ENCODE assay signal across 9 cellular contexts in the genomic region with DNA sequence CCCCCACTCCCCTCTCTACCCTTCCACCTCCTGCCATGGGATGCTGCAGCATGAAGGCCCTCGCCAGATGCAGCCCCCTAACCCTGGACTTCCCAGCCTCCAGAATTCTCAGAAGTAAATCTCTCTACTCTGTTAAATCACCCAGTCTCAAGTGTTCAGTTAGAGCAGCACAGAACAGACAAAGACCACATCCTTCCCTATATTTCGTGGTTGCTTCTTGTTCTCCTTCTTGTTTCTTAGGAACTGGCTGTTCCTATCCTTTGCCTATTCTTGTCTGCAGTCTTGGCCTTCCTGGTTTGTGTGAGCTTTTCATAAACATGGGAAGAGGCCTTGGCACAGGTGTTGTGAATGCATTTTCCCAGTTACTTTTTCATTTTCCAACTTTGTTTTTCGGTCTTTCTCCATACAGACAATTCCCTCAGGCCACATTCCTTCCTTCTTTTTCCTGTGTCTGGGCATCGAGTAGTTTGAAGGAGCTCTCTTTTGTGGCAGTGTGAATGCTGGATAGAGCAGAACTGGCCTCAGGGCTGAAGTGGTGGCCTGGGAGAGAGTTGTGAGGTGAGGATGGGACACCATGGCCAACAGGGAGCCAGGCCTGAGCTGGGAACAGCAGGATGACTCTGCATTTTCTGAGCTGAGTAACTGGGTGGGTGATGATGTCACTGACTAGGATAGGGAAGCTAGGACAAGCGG. TPM values are rescaled to one million over a fixed set of nuclear protein-coding genes. Genes with fewer than 3 reads are reported as not detected.
DNase-seq lines count a peak whose midpoint lies in the region; ATAC-seq and TF ChIP-seq lines count a peak whose summit lies in the region.
"Had no signal": no experiment of that assay in that cellular context is flagged by ENCODE, and none has a peak within 500 bp of the region (broad histone marks: within the 10 kb centered on the region; RNA-seq: fewer than 3 reads in every experiment).

No MANE protein-coding gene starts in this region.

- H3K4me3 Mint-ChIP-seq in HFFc6 = no peak overlapping the region
- no peak overlapping the region for H3K4me3 Mint-ChIP-seq in activated CD8-positive, alpha-beta T cell treated with anti-CD3 and anti-CD28 coated beads for 36 hours

- peaks cover 2% of the 10 kb centered on the region for H3K27me3 Mint-ChIP-seq in HFFc6 (ENCODE audit: insufficient read depth)
- H3K27me3 Mint-ChIP-seq in activated CD8-positive, alpha-beta T cell treated with anti-CD3 and anti-CD28 coated beads for 36 hours = no peaks in the 10 kb centered on the region

- peak overlapping the region; percentile 92 for H3K27ac Mint-ChIP-seq in HFFc6
- H3K27ac Mint-ChIP-seq in activated CD8-positive, alpha-beta T cell treated with anti-CD3 and anti-CD28 coated beads for 36 hours = no peak overlapping the region

- POLR2A ChIA-PET in activated CD8-positive, alpha-beta T cell treated with anti-CD3 and anti-CD28 coated beads for 36 hours (lab: Charles Lee) = no interaction called here

- peak; percentile 43 for DNase-seq in HFFc6
- DNase-seq in SKM-1 treated with dmso at 0.1 percent for 144 hours (lab: John Stamatoyannopoulos, UW; ENCODE audit: unreplicated experiment) = peak; percentile 37
- peak; percentile 65 for DNase-seq in fibroblast of peridontal ligament (ENCODE audit: extremely low read depth)
- DNase-seq in SW 1271 (lab: John Stamatoyannopoulos, UW) = no peak
- no peak for DNase-seq in activated CD8-positive, alpha-beta T cell treated with anti-CD3 and anti-CD28 coated beads for 36 hours
- no peak for DNase-seq in NCI-H1105 treated with DMSO at 0.1 percent for 48 hours (lab: John Stamatoyannopoulos, UW)
- DNase-seq: NCI-H345 had no signal

- no peaks in the 10 kb centered on the region for H3K36me3 Mint-ChIP-seq in HFFc6 (ENCODE audit: low read depth)
- no peaks in the 10 kb centered on the region for H3K36me3 Mint-ChIP-seq in activated CD8-positive, alpha-beta T cell treated with anti-CD3 and anti-CD28 coated beads for 36 hours (ENCODE audit: low read depth)

- CTCF ChIA-PET in activated CD8-positive, alpha-beta T cell treated with anti-CD3 and anti-CD28 coated beads for 36 hours (lab: Charles Lee) = interaction anchor here (1.2 to 15.9 kb wide), 3 partner anchors 19 to 95 kb away, joined by 3 to 435 read pairs (median 156); no protein-coding TSS in a partner anchor

- intact Hi-C loops in activated CD8-positive, alpha-beta T cell treated with anti-CD3 and anti-CD28 coated beads for 36 hours (cut with micrococcal nuclease) = no loop called here

- no peaks in the 10 kb centered on the region for H3K9me3 Mint-ChIP-seq in HFFc6
- H3K9me3 Mint-ChIP-seq in activated CD8-positive, alpha-beta T cell treated with anti-CD3 and anti-CD28 coated beads for 36 hours = no peaks in the 10 kb centered on the region

- peaks cover 24% of the 10 kb centered on the region for H3K4me1 Mint-ChIP-seq in HFFc6 (ENCODE audit: low read depth)
- H3K4me1 Mint-ChIP-seq in activated CD8-positive, alpha-beta T cell treated with anti-CD3 and anti-CD28 coated beads for 36 hours (ENCODE audit: low read depth) = peaks cover 7% of the 10 kb centered on the region

- no peak for TF ChIP-seq CTCF in HFFc6 (IDR thresholded peaks at IDR 0.05)
- no peak for TF ChIP-seq CTCF in activated CD8-positive, alpha-beta T cell treated with anti-CD3 and anti-CD28 coated beads for 36 hours (IDR thresholded peaks at IDR 0.05)

- peak overlapping the region; percentile 13 for H3K27ac ChIP-seq in temporal lobe (ENCODE audit: low read depth, low read length)

- no peak for ATAC-seq in activated CD8-positive, alpha-beta T cell treated with anti-CD3 and anti-CD28 coated beads for 36 hours
- ATAC-seq: right cardiac atrium had no signal

RNA-seq across cellular contexts. Expression of gene KRT17, which starts 21.1 kb away (rescaled TPM):
- total RNA-seq in HFFc6 (2021; fragmentation: NEBNext Ultra II Directional; extraction: Animal tissue kit (Norgen Biotek cat#: 25700)) = 1 to 10 TPM; 1.0 to 3.9 (median 2.9) TPM
- 1.7 TPM for total RNA-seq in temporal lobe
- not detected for total RNA-seq in activated CD8-positive, alpha-beta T cell treated with anti-CD3 and anti-CD28 coated beads for 36 hours
- total RNA-seq: right cardiac atrium had no signal

RNA-seq across cellular contexts. Expression of gene KRT16, which starts 33.0 kb away (rescaled TPM):
- total RNA-seq in HFFc6 (2021; fragmentation: NEBNext Ultra II Directional; extraction: Animal tissue kit (Norgen Biotek cat#: 25700)) = under 1 TPM in 4 of 6 experiments, not detected in 2; 0.11 to 0.47 (median 0.17) TPM
- 0.25 TPM for total RNA-seq in temporal lobe
- total RNA-seq in activated CD8-positive, alpha-beta T cell treated with anti-CD3 and anti-CD28 coated beads for 36 hours = not detected
- total RNA-seq: right cardiac atrium had no signal

RNA-seq across cellular contexts. Expression of gene EIF1, which starts 43.2 kb away (rescaled TPM):
- 100 to 1,000 TPM; 723 to 810 (median 781) TPM for total RNA-seq in HFFc6 (2021; fragmentation: NEBNext Ultra II Directional; extraction: Animal tissue kit (Norgen Biotek cat#: 25700))
- 126 TPM for total RNA-seq in temporal lobe
- 100 to 1,000 TPM; 924 to 930 TPM for total RNA-seq in activated CD8-positive, alpha-beta T cell treated with anti-CD3 and anti-CD28 coated beads for 36 hours

RNA-seq across cellular contexts. Expression of gene KRT14, which starts 58.8 kb away (rescaled TPM):
- total RNA-seq in HFFc6 (2021; fragmentation: NEBNext Ultra II Directional; extraction: Animal tissue kit (Norgen Biotek cat#: 25700)) = 1 to 10 TPM in 4 of 6 experiments, under 1 TPM in 2; 0.14 to 2.0 (median 1.5) TPM
- 0.49 TPM for total RNA-seq in temporal lobe
- not detected for total RNA-seq in activated CD8-positive, alpha-beta T cell treated with anti-CD3 and anti-CD28 coated beads for 36 hours
- total RNA-seq: right cardiac atrium had no signal

Comparison
In these comparisons a context has a peak if more than half of its experiments do, and no peak if none do; other contexts are left out.
1. DNase-seq: peak in HFFc6 (single experiment), SKM-1 treated with dmso at 0.1 percent for 144 hours (single experiment) and fibroblast of peridontal ligament (single experiment); none in SW 1271 (0 of 2), activated CD8-positive, alpha-beta T cell treated with anti-CD3 and anti-CD28 coated beads for 36 hours (single experiment) and NCI-H1105 treated with DMSO at 0.1 percent for 48 hours (single experiment).